Comparison of ENCODE assay signal across 23 cellular contexts in the genomic region with DNA sequence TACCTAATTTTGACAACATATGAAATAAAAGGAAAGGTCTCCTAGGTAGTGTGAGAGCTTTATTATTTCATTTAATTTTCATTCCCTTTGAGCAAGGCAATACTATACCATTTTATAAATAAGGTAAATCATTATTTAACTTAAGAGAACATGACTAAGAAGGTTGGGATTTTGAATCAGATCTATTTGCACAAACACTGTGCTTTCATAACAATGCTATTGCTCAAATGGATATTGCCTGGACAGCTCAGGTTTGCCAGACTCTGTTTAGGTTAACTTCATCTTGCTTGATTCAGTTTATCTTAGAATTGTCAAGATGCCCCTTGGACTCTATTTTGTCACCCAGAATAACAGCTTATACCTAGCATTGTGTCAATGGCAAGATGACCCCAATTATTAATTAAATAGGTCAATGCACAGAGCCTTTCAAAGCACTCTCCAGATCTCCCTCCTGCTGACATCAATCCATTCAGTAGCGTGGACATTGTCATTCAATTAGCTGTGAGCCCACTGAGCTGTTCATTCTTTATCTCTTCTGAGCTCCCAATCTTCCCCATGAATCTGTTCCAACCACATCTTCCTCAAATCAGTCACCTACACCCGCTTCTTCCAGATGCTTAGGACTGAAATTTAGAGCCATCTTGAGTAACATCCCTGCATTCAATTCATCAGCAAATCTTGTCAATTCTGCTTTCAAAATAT. TPM values are rescaled to one million over a fixed set of nuclear protein-coding genes. Genes with fewer than 3 reads are reported as not detected.
A peak's percentile ranks its signal among the peaks of the same experiment; 100 is the strongest.
DNase-seq lines count a peak whose midpoint lies in the region; ATAC-seq and TF ChIP-seq lines count a peak whose summit lies in the region.
"Had no signal": no experiment of that assay in that cellular context is flagged by ENCODE, and none has a peak within 500 bp of the region (broad histone marks: within the 10 kb centered on the region; RNA-seq: fewer than 3 reads in every experiment).

No MANE protein-coding gene starts in this region.

- ATAC-seq in GM23338 (peak; percentile 82), Right ventricle myocardium inferior (no peak)
- ATAC-seq: activated naive CD8-positive, alpha-beta T cell treated with anti-CD3 and anti-CD28 coated beads, Interleukin-2, amount 50 U/mL, for 24 hours; natural killer cell; stimulated activated naive CD8-positive, alpha-beta T cell treated with anti-CD3 and anti-CD28 coated beads, Interleukin-15, Interleukin-2, amounts not matched to agents 100 U/mL and 50 U/mL, for 24 hours had no signal

- peak overlapping the region; percentile 63 for H2AFZ ChIP-seq in GM23338
- H2AFZ ChIP-seq in neural progenitor cell (replicated peaks): peak overlapping the region; percentile 39

- H3K4me1 Mint-ChIP-seq in GM23338 (peaks cover 18% of the 10 kb centered on the region), neural progenitor cell (peaks cover 17% of the 10 kb centered on the region), glutamatergic neuron (ENCODE audit: low read depth, unreplicated experiment) (peaks cover 2% of the 10 kb centered on the region)
- H3K4me1 Mint-ChIP-seq: activated naive CD8-positive, alpha-beta T cell treated with anti-CD3 and anti-CD28 coated beads, Interleukin-2, amount 50 U/mL, for 24 hours; CD8-positive, alpha-beta memory T cell; natural killer cell had no signal

- peaks cover 1% of the 10 kb centered on the region for H3K27me3 Mint-ChIP-seq in GM23338 (ENCODE audit: insufficient read depth, low read depth, poor library complexity)
- H3K27me3 Mint-ChIP-seq in neural progenitor cell (ENCODE audit: insufficient read depth, low read depth): peaks cover 5% of the 10 kb centered on the region
- no peaks in the 10 kb centered on the region for H3K27me3 Mint-ChIP-seq in glutamatergic neuron (ENCODE audit: unreplicated experiment)

- H3K9me2 ChIP-seq in GM23338 (ENCODE audit: insufficient read depth): no peaks in the 10 kb centered on the region

- peak overlapping the region; percentile 53; the same call in 1 of the 2 replicates for H3K27ac ChIP-seq in GM23338 (ENCODE audit: low read depth)
- peak overlapping the region; percentile 91 for H3K27ac ChIP-seq in neural progenitor cell
- H3K27ac ChIP-seq: brain microvascular endothelial cell, tibial nerve had no signal

- H3K4me1 ChIP-seq in GM23338 (ENCODE audit: insufficient read depth): peaks cover 17% of the 10 kb centered on the region
- peaks cover 52% of the 10 kb centered on the region for H3K4me1 ChIP-seq in neural progenitor cell
- H3K4me1 ChIP-seq: tibial nerve had no signal

- intact Hi-C loops in Right ventricle myocardium inferior (cut with DNase I): no loop called here

- TF ChIP-seq CTCF in GM23338 (conservative IDR thresholded peaks at IDR 0.05; ENCODE audit: low read depth in 2 of 2) (no peak), neural progenitor cell (IDR thresholded peaks at IDR 0.05) (no peak), glutamatergic neuron (IDR thresholded peaks at IDR 0.05; ENCODE audit: partially characterized antibody, unreplicated experiment) (no peak)

- H3K9me3 ChIP-seq in neural progenitor cell (ENCODE audit: low read depth): peaks cover 12% of the 10 kb centered on the region
- H3K9me3 ChIP-seq: tibial nerve had no signal

- H3K4me3 Mint-ChIP-seq in GM23338: no peak overlapping the region
- H3K4me3 Mint-ChIP-seq in neural progenitor cell: no peak overlapping the region
- no peak overlapping the region for H3K4me3 Mint-ChIP-seq in glutamatergic neuron (ENCODE audit: unreplicated experiment)
- H3K4me3 Mint-ChIP-seq: activated naive CD8-positive, alpha-beta T cell treated with anti-CD3 and anti-CD28 coated beads, Interleukin-2, amount 50 U/mL, for 24 hours; CD8-positive, alpha-beta memory T cell; natural killer cell had no signal

- no peak overlapping the region for H3K9ac ChIP-seq in neural progenitor cell

- H3K4me3 ChIP-seq in GM23338 (peak overlapping the region; percentile 24; the same call in 1 of the 2 replicates), neural progenitor cell (peak overlapping the region; percentile 31)
- H3K4me3 ChIP-seq: tibial nerve had no signal

- peak overlapping the region; percentile 70 for H3K4me2 ChIP-seq in GM23338
- peak overlapping the region; percentile 76 for H3K4me2 ChIP-seq in neural progenitor cell

- H3K36me3 ChIP-seq in GM23338 (ENCODE audit: insufficient read depth) (no peaks in the 10 kb centered on the region), neural progenitor cell (peaks cover 12% of the 10 kb centered on the region)
- H3K36me3 ChIP-seq: brain microvascular endothelial cell, tibial nerve had no signal

- DNase-seq in GM23338 (ENCODE audit: low spot score) (peak; percentile 40), NCI-H69 (lab: John Stamatoyannopoulos, UW) (peak; percentile 20), fibroblast of gingiva (ENCODE audit: low read depth) (peak; percentile 46), neural progenitor cell (ENCODE audit: low spot score) (peak; percentile 84), Right ventricle myocardium inferior (ENCODE audit: missing footprints) (no peak), SW 1271 (lab: John Stamatoyannopoulos, UW) (no peak), glutamatergic neuron (no peak), T-helper 2 cell (no peak)
- DNase-seq: activated CD4-positive, alpha-beta T cell treated with anti-CD3 and anti-CD28 coated beads, Interleukin-2, amount 50 U/mL, for 4 hours; activated CD8-positive, alpha-beta memory T cell treated with anti-CD3 and anti-CD28 coated beads, Interleukin-2, amount 50 U/mL, for 48 hours; activated naive CD8-positive, alpha-beta T cell treated with anti-CD3 and anti-CD28 coated beads, Interleukin-2, amount 50 U/mL, for 24 hours; AML-193; brain microvascular endothelial cell; CD8-positive, alpha-beta memory T cell; DMS53; Karpas-422; natural killer cell; NCI-H1092; NCI-H2107; NCI-H510A treated with DMSO at 0.1 percent for 48 hours; SHP77 treated with DMSO at 0.1 percent for 48 hours; stimulated activated naive CD8-positive, alpha-beta T cell treated with anti-CD3 and anti-CD28 coated beads, Interleukin-15, Interleukin-2, amounts not matched to agents 100 U/mL and 50 U/mL, for 24 hours had no signal

- H3K79me2 ChIP-seq in GM23338 (replicated peaks; ENCODE audit: insufficient read depth): no peaks in the 10 kb centered on the region
- H3K79me2 ChIP-seq in neural progenitor cell (ENCODE audit: low read depth): peaks cover 90% of the 10 kb centered on the region

- no peaks in the 10 kb centered on the region for H3K36me3 Mint-ChIP-seq in GM23338 (ENCODE audit: low read depth)
- H3K36me3 Mint-ChIP-seq in neural progenitor cell: peaks cover 4% of the 10 kb centered on the region
- peaks cover 7% of the 10 kb centered on the region for H3K36me3 Mint-ChIP-seq in glutamatergic neuron (ENCODE audit: unreplicated experiment)
- H3K36me3 Mint-ChIP-seq: CD8-positive, alpha-beta memory T cell; natural killer cell had no signal

- H3K27me3 ChIP-seq in GM23338 (ENCODE audit: insufficient read depth) (no peaks in the 10 kb centered on the region), neural progenitor cell (no peaks in the 10 kb centered on the region)
- H3K27me3 ChIP-seq: brain microvascular endothelial cell, tibial nerve had no signal

- peak overlapping the region; percentile 11; the same call in 1 of the 2 replicates for H3K27ac Mint-ChIP-seq in GM23338
- H3K27ac Mint-ChIP-seq in neural progenitor cell: peak overlapping the region; percentile 0
- H3K27ac Mint-ChIP-seq in glutamatergic neuron (ENCODE audit: unreplicated experiment): no peak overlapping the region
- H3K27ac Mint-ChIP-seq: activated naive CD8-positive, alpha-beta T cell treated with anti-CD3 and anti-CD28 coated beads, Interleukin-2, amount 50 U/mL, for 24 hours; CD8-positive, alpha-beta memory T cell; natural killer cell had no signal

- H3F3A ChIP-seq in GM23338 (replicated peaks; ENCODE audit: low read depth) (no peaks in the 10 kb centered on the region), neural progenitor cell (ENCODE audit: low read depth) (peaks cover 27% of the 10 kb centered on the region)

- peaks cover 5% of the 10 kb centered on the region; the same call in 2 of the 3 replicates for H3K9me3 Mint-ChIP-seq in GM23338
- H3K9me3 Mint-ChIP-seq in neural progenitor cell: peaks cover 23% of the 10 kb centered on the region
- peaks cover under 1% of the 10 kb centered on the region for H3K9me3 Mint-ChIP-seq in glutamatergic neuron (ENCODE audit: unreplicated experiment)
- H3K9me3 Mint-ChIP-seq: activated naive CD8-positive, alpha-beta T cell treated with anti-CD3 and anti-CD28 coated beads, Interleukin-2, amount 50 U/mL, for 24 hours; CD8-positive, alpha-beta memory T cell; natural killer cell had no signal

- H4K20me1 ChIP-seq in GM23338 (replicated peaks; ENCODE audit: insufficient read depth): no peaks in the 10 kb centered on the region
- no peaks in the 10 kb centered on the region for H4K20me1 ChIP-seq in neural progenitor cell (ENCODE audit: low read depth)

TF ChIP-seq in GM23338, 12 proteins besides CTCF, POLR2A, EP300 and RAD21 (continues in another document):
- TF ChIP-seq CREB1 (CRISPR knock-in tag; IDR thresholded peaks at IDR 0.05; ENCODE audit: low read depth): no peak

RNA-seq across cellular contexts. Expression of gene TMEM30A, which starts 42.1 kb away (rescaled TPM):
- total RNA-seq in GM23338 (2014; rRNA removed; shearing (Covaris generic)): 99.9 and 101 TPM in 2 replicates
- polyA plus RNA-seq in GM23338 (2016; fragmentation: Nextera tagmentation; extraction: Ambion mirVana): 52.6 and 61.7 TPM in 2 replicates
- total RNA-seq in neural progenitor cell (ENCODE audit: low replicate concordance) (61.2 and 86.0 TPM in 2 replicates), Right ventricle myocardium inferior (45.2 TPM), glutamatergic neuron (ENCODE audit: unreplicated experiment) (88.3 TPM)

Comparison
In these comparisons a context has a peak if more than half of its experiments do, and no peak if none do; other contexts are left out.
1. DNase-seq: peak in GM23338 (single experiment), NCI-H69 (single experiment), fibroblast of gingiva (single experiment) and neural progenitor cell (single experiment); none in Right ventricle myocardium inferior (single experiment), SW 1271 (0 of 2), glutamatergic neuron (single experiment) and T-helper 2 cell (0 of 5).